ENCODE assay signal across 15 cellular contexts in the genomic region with DNA sequence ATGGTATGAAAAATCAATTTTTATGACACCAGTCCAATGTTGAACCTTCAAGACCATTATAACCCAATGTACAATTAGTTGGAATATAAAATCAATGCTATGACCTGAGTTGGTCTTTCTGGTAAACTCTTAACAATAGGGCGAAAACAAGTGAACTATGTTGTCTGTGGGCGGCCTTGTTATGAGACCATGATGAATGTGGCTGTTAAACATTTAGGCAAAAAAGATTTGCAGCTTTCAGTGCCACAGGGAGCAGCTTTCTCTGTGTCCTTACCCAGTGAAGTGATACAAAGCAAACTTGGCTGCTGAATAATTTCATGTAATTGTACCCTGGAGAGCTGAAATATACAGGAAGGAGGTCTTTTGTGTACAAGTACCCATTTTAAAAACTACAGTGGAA.
A peak's percentile ranks its signal among the peaks of the same experiment; 100 is the strongest.
DNase-seq lines count a peak whose midpoint lies in the region; ATAC-seq and TF ChIP-seq lines count a peak whose summit lies in the region.
"Had no signal": no experiment of that assay in that cellular context is flagged by ENCODE, and none has a peak within 500 bp of the region (broad histone marks: within the 10 kb centered on the region; RNA-seq: fewer than 3 reads in every experiment).

No MANE protein-coding gene starts in this region.

- DNase-seq in NCI-H1105 treated with DMSO at 0.1 percent for 48 hours (lab: John Stamatoyannopoulos, UW) (peak; percentile 87), NCI-H1930 (lab: John Stamatoyannopoulos, UW) (peak; percentile 80 to 89), NCI-H748 treated with DMSO at 0.1 percent for 48 hours (lab: John Stamatoyannopoulos, UW) (peak; percentile 75), MCF 10A (ENCODE audit: unreplicated experiment) (no peak), dermis blood vessel endothelial cell (no peak)
- DNase-seq: BE2C; CD4-positive, alpha-beta memory T cell; GF-D8; MV-4-11; NCI-H2171; NCI-H510A; T-helper 9 cell had no signal

- no peak overlapping the region for H3K27ac Mint-ChIP-seq in MCF 10A (ENCODE audit: low read depth, unreplicated experiment)
- H3K27ac Mint-ChIP-seq: CD4-positive, alpha-beta memory T cell; IgD-negative memory B cell had no signal

- TF ChIP-seq CTCF in MCF 10A (IDR thresholded peaks at IDR 0.05; ENCODE audit: unreplicated experiment) = no peak

- intact Hi-C loops in MCF 10A (cut with micrococcal nuclease) = no loop called here

- H3K4me1 Mint-ChIP-seq in MCF 10A (ENCODE audit: insufficient read depth, unreplicated experiment) = peaks cover 10% of the 10 kb centered on the region
- H3K4me1 Mint-ChIP-seq: CD4-positive, alpha-beta memory T cell; IgD-negative memory B cell had no signal

- no peaks in the 10 kb centered on the region for H3K9me3 Mint-ChIP-seq in MCF 10A (ENCODE audit: unreplicated experiment)
- H3K9me3 Mint-ChIP-seq: IgD-negative memory B cell had no signal

- H3K4me3 Mint-ChIP-seq in MCF 10A (ENCODE audit: unreplicated experiment) = no peak overlapping the region
- H3K4me3 Mint-ChIP-seq: CD4-positive, alpha-beta memory T cell; IgD-negative memory B cell had no signal

- ATAC-seq in GM19455 (IDR thresholded peaks at IDR 0.05; ENCODE audit: unreplicated experiment) = no peak
- ATAC-seq in GM19023 (IDR thresholded peaks at IDR 0.05; ENCODE audit: unreplicated experiment) = no peak

- CTCF ChIA-PET in MCF 10A (lab: Yijun Ruan, JAX) = interaction anchor here (0.6 to 0.7 kb wide), 2 partner anchors 19 to 716 kb away, joined by 3 read pairs; no protein-coding TSS in a partner anchor

- no peaks in the 10 kb centered on the region for H3K27me3 Mint-ChIP-seq in MCF 10A (ENCODE audit: insufficient read depth, unreplicated experiment)
- H3K27me3 Mint-ChIP-seq: CD4-positive, alpha-beta memory T cell; IgD-negative memory B cell had no signal

- BruUV-seq in MCF 10A (replicated peaks; lab: Mats Ljungman, UMichigan) = no TSS peak

- peaks cover 3% of the 10 kb centered on the region for H3K36me3 Mint-ChIP-seq in MCF 10A (ENCODE audit: insufficient read depth, unreplicated experiment)
- H3K36me3 Mint-ChIP-seq: CD4-positive, alpha-beta memory T cell; IgD-negative memory B cell had no signal

- POLR2A ChIA-PET in MCF 10A (lab: Yijun Ruan, JAX) = no interaction called here

Comparison
In these comparisons a context has a peak if more than half of its experiments do, and no peak if none do; other contexts are left out.
1. DNase-seq: peak in NCI-H1105 treated with DMSO at 0.1 percent for 48 hours (single experiment), NCI-H1930 (2 of 2) and NCI-H748 treated with DMSO at 0.1 percent for 48 hours (single experiment); none in MCF 10A (single experiment) and dermis blood vessel endothelial cell (single experiment).